Comparison of ENCODE assay signal across 22 cellular contexts in genomic region chr2:195316485-195316884, GRCh38.
"Had no signal": no experiment of that assay in that cellular context is flagged by ENCODE, and none has a peak within 500 bp of the region (broad histone marks: within the 10 kb centered on the region; RNA-seq: fewer than 3 reads in every experiment).

No MANE protein-coding gene starts in this region.

- DNase-seq: activated CD4-positive, alpha-beta T cell treated with anti-CD3 and anti-CD28 coated beads, Interleukin-2, amount 10 ng/mL, durations not matched to agents 7 days and 5 days; activated CD4-positive, CD25-positive, alpha-beta regulatory T cell treated with anti-CD3 and anti-CD28 coated beads, Interleukin-2, amount 50 U/mL, for 72 hours; activated CD8-positive, alpha-beta memory T cell treated with anti-CD3 and anti-CD28 coated beads, Interleukin-2, amount 10 ng/mL, durations not matched to agents 7 days and 5 days; activated CD8-positive, alpha-beta T cell treated with anti-CD3 and anti-CD28 coated beads for 36 hours; activated T-cell treated with anti-CD3 and anti-CD28 coated beads for 4 hours; amniotic stem cell; cerebellar nuclear complex; cortex of kidney; endodermal cell; esophagus squamous epithelium; heart left ventricle; islet precursor cell; left cardiac atrium; nephron progenitor cell; pancreas; psoas muscle; stimulated activated CD4-positive, alpha-beta T cell treated with anti-CD3 and anti-CD28 coated beads, Interleukin-4, amount 100 ng/mL, for 24 hours; stimulated activated naive CD4-positive, alpha-beta T cell treated with Interleukin-2 at 50 U/mL for 16 hours; T-helper 9 cell had no signal

- H3K4me1 ChIP-seq: esophagus squamous epithelium, heart left ventricle, pancreas, right atrium auricular region, vagina had no signal

- H3K27ac ChIP-seq: esophagus squamous epithelium, heart left ventricle, pancreas, psoas muscle, right atrium auricular region, thoracic aorta, vagina had no signal

- H3K36me3 ChIP-seq: esophagus squamous epithelium, heart left ventricle, pancreas, right atrium auricular region, thoracic aorta, vagina had no signal

- H3K4me3 ChIP-seq: esophagus squamous epithelium, heart left ventricle, pancreas, psoas muscle, right atrium auricular region, thoracic aorta, vagina had no signal

- ATAC-seq: activated CD8-positive, alpha-beta memory T cell treated with anti-CD3 and anti-CD28 coated beads, Interleukin-2, amount 10 ng/mL, durations not matched to agents 7 days and 5 days; activated CD8-positive, alpha-beta T cell treated with anti-CD3 and anti-CD28 coated beads for 36 hours; heart left ventricle; left cardiac atrium; pancreas had no signal

- H3K9me3 ChIP-seq: esophagus squamous epithelium, heart left ventricle, pancreas, psoas muscle, right atrium auricular region, thoracic aorta, vagina had no signal

- H3K27me3 ChIP-seq: esophagus squamous epithelium, heart left ventricle, pancreas, right atrium auricular region, vagina had no signal
